ENCODE assay signal across 26 cellular contexts in the genomic region with DNA sequence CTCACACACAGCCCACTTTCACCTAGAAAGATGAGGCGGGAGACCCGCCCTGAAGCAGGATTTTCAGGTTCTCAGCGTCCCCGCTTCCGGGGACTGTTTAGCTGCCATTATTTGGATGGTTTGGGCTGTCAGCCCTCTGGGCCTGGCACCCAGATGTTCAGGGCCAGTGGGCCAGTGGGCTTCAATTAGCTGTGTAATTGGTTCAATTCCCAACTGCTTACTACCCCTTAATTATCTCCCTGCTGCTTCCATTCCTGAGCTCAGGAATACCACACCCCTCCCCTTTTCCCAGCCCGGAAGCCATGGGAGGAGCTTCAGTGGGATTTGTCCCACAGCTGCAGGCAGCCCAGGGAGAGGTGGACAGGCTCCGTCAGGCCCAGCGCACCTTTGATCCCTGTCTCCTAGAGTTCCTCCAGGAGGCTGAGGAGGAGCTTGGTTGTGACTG.
DNase-seq lines count a peak whose midpoint lies in the region; ATAC-seq and TF ChIP-seq lines count a peak whose summit lies in the region.
"Had no signal": no experiment of that assay in that cellular context is flagged by ENCODE, and none has a peak within 500 bp of the region (broad histone marks: within the 10 kb centered on the region; RNA-seq: fewer than 3 reads in every experiment).

No MANE protein-coding gene starts in this region.

- peaks cover 13% of the 10 kb centered on the region for H3K4me1 ChIP-seq in smooth muscle cell (ENCODE audit: low read depth)
- H3K4me1 ChIP-seq: vagina had no signal

- TF ChIP-seq CTCF in WERI-Rb-1 (IDR thresholded peaks at IDR 0.05; ENCODE audit: low read depth, low read length): no peak
- no peak for TF ChIP-seq CTCF in smooth muscle cell (IDR thresholded peaks at IDR 0.05; ENCODE audit: borderline replicate concordance, insufficient read depth, poor library complexity, severe bottlenecking)

- H3F3A ChIP-seq in smooth muscle cell (ENCODE audit: low read depth): no peaks in the 10 kb centered on the region

- H3K27me3 ChIP-seq in WERI-Rb-1 (ENCODE audit: insufficient read depth, low read depth, severe bottlenecking): no peaks in the 10 kb centered on the region
- no peaks in the 10 kb centered on the region for H3K27me3 ChIP-seq in smooth muscle cell (ENCODE audit: low read depth)
- H3K27me3 ChIP-seq: ovary, vagina had no signal

- H3K27ac ChIP-seq in WERI-Rb-1: no peak overlapping the region
- no peak overlapping the region for H3K27ac ChIP-seq in smooth muscle cell (ENCODE audit: low read depth)
- H3K27ac ChIP-seq: epithelial cell of prostate, KMS-11, ovary, vagina had no signal

- 57% methylated on average over 8 of the region's 8 CpGs for WGBS in smooth muscle cell (ENCODE audit: low lambda C conversion rate)

- H3K79me2 ChIP-seq in smooth muscle cell (ENCODE audit: low read depth): no peaks in the 10 kb centered on the region

- peak overlapping the region; percentile 54 for H3K4me2 ChIP-seq in smooth muscle cell
- H3K4me2 ChIP-seq: KMS-11 had no signal

- no peak overlapping the region for H3K4me3 ChIP-seq in WERI-Rb-1 (ENCODE audit: low read depth, low read length)
- H3K4me3 ChIP-seq in smooth muscle cell: no peak overlapping the region
- H3K4me3 ChIP-seq: ovary, vagina had no signal

- ATAC-seq in GM21360 (IDR thresholded peaks at IDR 0.05; ENCODE audit: unreplicated experiment): no peak
- ATAC-seq in HG02852 (IDR thresholded peaks at IDR 0.05; ENCODE audit: unreplicated experiment): no peak
- ATAC-seq: activated naive CD8-positive, alpha-beta T cell treated with anti-CD3 and anti-CD28 coated beads, Interleukin-2, amount 50 U/mL, for 24 hours; naive thymus-derived CD4-positive, alpha-beta T cell; right cardiac atrium had no signal

- H4K20me1 ChIP-seq in smooth muscle cell (ENCODE audit: low read depth): no peaks in the 10 kb centered on the region

- H3K9ac ChIP-seq in smooth muscle cell (ENCODE audit: low read depth): no peak overlapping the region
- H3K9ac ChIP-seq: KMS-11 had no signal

- peak overlapping the region; percentile 69 for H2AFZ ChIP-seq in smooth muscle cell (ENCODE audit: low read depth)

- H3K36me3 ChIP-seq in WERI-Rb-1 (no peaks in the 10 kb centered on the region), smooth muscle cell (ENCODE audit: low read depth) (no peaks in the 10 kb centered on the region)
- H3K36me3 ChIP-seq: ovary, vagina had no signal

- no peaks in the 10 kb centered on the region for H3K9me3 ChIP-seq in WERI-Rb-1 (ENCODE audit: severe bottlenecking)
- H3K9me3 ChIP-seq in smooth muscle cell (replicated peaks; ENCODE audit: low read depth): no peaks in the 10 kb centered on the region
- H3K9me3 ChIP-seq: ovary, vagina had no signal

- in situ Hi-C loops in KBM-7 (cut with MboI; ENCODE audit: low pct_unique_long_range_greater_than_20kb, low sequenced_read_pairs): no loop called here

- peak; percentile 4 to 52 for DNase-seq in NCI-H524 (lab: John Stamatoyannopoulos, UW)
- no peak for DNase-seq in NCI-H524 treated with DMSO at 0.1 percent for 48 hours (lab: John Stamatoyannopoulos, UW)
- peak; percentile 83 for DNase-seq in WERI-Rb-1
- DNase-seq in iPS-NIHi7 (ENCODE audit: extremely low spot score): peak; percentile 93
- no peak for DNase-seq in smooth muscle cell (lab: John Stamatoyannopoulos, UW; ENCODE audit: unreplicated experiment)
- no peak for DNase-seq in KBM-7
- DNase-seq: 8988T; activated CD4-positive, alpha-beta T cell treated with anti-CD3 and anti-CD28 coated beads, Interleukin-2, amount 50 U/mL, for 1 hour; activated effector memory CD4-positive, alpha-beta T cell treated with anti-CD3 and anti-CD28 coated beads, Interleukin-2, amount 50 U/mL, for 16 hours; activated naive CD8-positive, alpha-beta T cell treated with anti-CD3 and anti-CD28 coated beads, Interleukin-2, amount 50 U/mL, for 24 hours; DND-41; foreskin fibroblast; HFFc6; hypothalamus; mesenchymal stem cell; naive thymus-derived CD4-positive, alpha-beta T cell; NCI-H187 treated with DMSO at 0.1 percent for 48 hours; NCI-H345; ovary; right cardiac atrium; RPMI8226 had no signal

Comparison
In these comparisons a context has a peak if more than half of its experiments do, and no peak if none do; other contexts are left out.
1. DNase-seq: peak in NCI-H524 (2 of 2), WERI-Rb-1 (single experiment) and iPS-NIHi7 (single experiment); none in NCI-H524 treated with DMSO at 0.1 percent for 48 hours (single experiment), smooth muscle cell (single experiment) and KBM-7 (single experiment).